In the genomic region with DNA sequence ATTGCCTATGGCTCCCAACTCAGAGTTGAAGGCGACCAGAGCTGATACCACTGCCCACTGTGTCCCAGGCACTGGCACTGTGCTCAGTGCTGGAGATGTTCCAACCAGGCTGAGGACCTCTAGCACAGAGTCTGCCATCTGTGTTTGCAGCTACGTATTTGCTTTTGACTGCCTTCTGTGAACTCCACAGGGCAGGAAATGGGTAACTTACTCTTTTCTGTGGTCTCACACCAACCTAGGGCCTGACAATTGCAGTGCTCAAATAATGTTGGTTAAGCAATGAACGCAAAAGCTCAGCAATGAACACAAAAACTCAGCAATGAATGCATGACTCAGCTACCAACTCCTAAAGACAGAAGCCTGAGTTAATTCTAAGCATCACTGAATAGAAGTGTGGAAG, we compare ENCODE assay signal across 18 cellular contexts.
DNase-seq lines count a peak whose midpoint lies in the region; ATAC-seq and TF ChIP-seq lines count a peak whose summit lies in the region.
"Had no signal": no experiment of that assay in that cellular context is flagged by ENCODE, and none has a peak within 500 bp of the region (broad histone marks: within the 10 kb centered on the region; RNA-seq: fewer than 3 reads in every experiment).

No MANE protein-coding gene starts in this region.

- CTCF ChIA-PET in CD8-positive, alpha-beta memory T cell (lab: Charles Lee) = no interaction called here

- no peak overlapping the region for H3K4me3 Mint-ChIP-seq in CD8-positive, alpha-beta memory T cell
- H3K4me3 Mint-ChIP-seq: mesothelial cell of epicardium had no signal

- H3K9me3 Mint-ChIP-seq in CD8-positive, alpha-beta memory T cell = peaks cover 0 to 3% (median 0%) of the 10 kb centered on the region in 5 donors
- H3K9me3 Mint-ChIP-seq: mesothelial cell of epicardium had no signal

- TF ChIP-seq CTCF in astrocyte of the spinal cord (IDR thresholded peaks at IDR 0.05; ENCODE audit: low read depth, low read length) (no peak), mucosa of descending colon (IDR thresholded peaks at IDR 0.05) (no peak)

- DNase-seq in EH (ENCODE audit: low read depth) (peak; percentile 81), M059J (ENCODE audit: low read depth) (peak; percentile 31), astrocyte of the spinal cord (ENCODE audit: low read depth, low spot score) (peak; percentile 65), mucosa of descending colon (no peak), putamen (ENCODE audit: low spot score) (no peak)
- no peak for DNase-seq in CD8-positive, alpha-beta memory T cell
- no peak for DNase-seq in activated CD8-positive, alpha-beta memory T cell treated with anti-CD3 and anti-CD28 coated beads for 24 hours
- DNase-seq: activated effector memory CD4-positive, alpha-beta T cell treated with Interleukin-2 at 50 U/mL for 16 hours; BE2C; DMS79; glutamatergic neuron; NCI-H187; ovary had no signal

- H3K27me3 Mint-ChIP-seq in CD8-positive, alpha-beta memory T cell = peaks cover 0 to 2% of the 10 kb centered on the region in 2 donors

- H3K27ac ChIP-seq in CD8-positive, alpha-beta memory T cell (ENCODE audit: low read depth, low read length) = no peak overlapping the region
- H3K27ac ChIP-seq: breast epithelium, KMS-11, ovary had no signal

- no peak overlapping the region for H3K27ac Mint-ChIP-seq in CD8-positive, alpha-beta memory T cell
- H3K27ac Mint-ChIP-seq: mesothelial cell of epicardium had no signal

- H3K36me3 Mint-ChIP-seq in CD8-positive, alpha-beta memory T cell = no peaks in the 10 kb centered on the region
- H3K36me3 Mint-ChIP-seq: mesothelial cell of epicardium had no signal

- POLR2A ChIA-PET in CD8-positive, alpha-beta memory T cell (lab: Charles Lee) = no interaction called here

- H3K4me3 ChIP-seq in astrocyte of the spinal cord (ENCODE audit: low read depth, low read length) (no peak overlapping the region), mucosa of descending colon (no peak overlapping the region)
- H3K4me3 ChIP-seq in CD8-positive, alpha-beta memory T cell (ENCODE audit: low read length) = no peak overlapping the region
- H3K4me3 ChIP-seq: breast epithelium, GM12878, ovary had no signal

- no peaks in the 10 kb centered on the region for H3K4me1 ChIP-seq in mucosa of descending colon (ENCODE audit: low read depth)
- no peaks in the 10 kb centered on the region for H3K4me1 ChIP-seq in CD8-positive, alpha-beta memory T cell (ENCODE audit: insufficient read depth, low read length)
- H3K4me1 ChIP-seq: BE2C, breast epithelium had no signal

- H3K9me3 ChIP-seq in mucosa of descending colon = no peaks in the 10 kb centered on the region
- H3K9me3 ChIP-seq in CD8-positive, alpha-beta memory T cell (ENCODE audit: low read length) = no peaks in the 10 kb centered on the region
- H3K9me3 ChIP-seq: BE2C, breast epithelium, ovary had no signal

- no peaks in the 10 kb centered on the region for H3K36me3 ChIP-seq in mucosa of descending colon (ENCODE audit: low read depth)
- no peaks in the 10 kb centered on the region for H3K36me3 ChIP-seq in CD8-positive, alpha-beta memory T cell (ENCODE audit: insufficient read depth, low read length)
- H3K36me3 ChIP-seq: BE2C, breast epithelium, ovary had no signal

- intact Hi-C loops in mucosa of descending colon (cut with DNase I, micrococcal nuclease) = no loop called here

- ATAC-seq in mucosa of descending colon (peak; percentile 12), GM21381 (IDR thresholded peaks at IDR 0.05; ENCODE audit: unreplicated experiment) (no peak)
- ATAC-seq: GM12878 had no signal

- no peaks in the 10 kb centered on the region for H3K4me1 Mint-ChIP-seq in CD8-positive, alpha-beta memory T cell

- H3K27me3 ChIP-seq in CD8-positive, alpha-beta memory T cell (ENCODE audit: insufficient read depth, low read length, poor library complexity, severe bottlenecking) = no peaks in the 10 kb centered on the region
- H3K27me3 ChIP-seq: BE2C, breast epithelium, ovary had no signal

- in situ Hi-C loops in astrocyte of the spinal cord (cut with HindIII; ENCODE audit: low sequenced_read_pairs) = no loop called here

Comparison
In these comparisons a context has a peak if more than half of its experiments do, and no peak if none do; other contexts are left out.
1. DNase-seq: peak in EH (single experiment), M059J (single experiment) and astrocyte of the spinal cord (single experiment); none in mucosa of descending colon (0 of 3), CD8-positive, alpha-beta memory T cell (0 of 5), activated CD8-positive, alpha-beta memory T cell treated with anti-CD3 and anti-CD28 coated beads for 24 hours (single experiment) and putamen (single experiment).